ENCODE assay signal across 8 cellular contexts in the genomic region with DNA sequence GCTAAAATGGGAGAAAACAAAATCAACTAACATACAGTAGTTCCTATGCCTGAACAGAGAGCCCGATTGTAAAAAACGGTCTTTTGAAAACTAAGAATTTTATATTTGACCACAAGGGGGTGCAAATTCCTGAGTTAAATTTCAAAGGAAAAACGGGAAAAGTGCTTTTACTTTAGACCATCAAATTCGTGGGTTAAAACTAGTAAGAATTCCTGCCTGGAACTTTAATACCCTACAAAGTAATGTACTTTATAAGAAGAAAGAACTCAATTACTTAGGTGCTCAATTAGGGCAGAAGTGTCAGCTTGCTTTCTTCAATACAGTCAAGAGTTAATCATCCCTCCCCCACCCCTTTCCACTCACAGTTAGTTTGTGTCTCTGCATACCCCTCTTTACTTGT.
DNase-seq lines count a peak whose midpoint lies in the region; ATAC-seq and TF ChIP-seq lines count a peak whose summit lies in the region.

No MANE protein-coding gene starts in this region.

- no peaks in the 10 kb centered on the region for H3K27me3 ChIP-seq in cardiac muscle cell
- no peaks in the 10 kb centered on the region for H3K27me3 ChIP-seq in effector memory CD4-positive, alpha-beta T cell (replicated peaks; ENCODE audit: control insufficient read depth, insufficient read depth, low read length, poor library complexity, severe bottlenecking)

- no peaks in the 10 kb centered on the region for H3K9me3 ChIP-seq in cardiac muscle cell (ENCODE audit: low read depth)
- no peaks in the 10 kb centered on the region for H3K9me3 ChIP-seq in effector memory CD4-positive, alpha-beta T cell (ENCODE audit: control insufficient read depth, low read length)

- TF ChIP-seq CTCF in cardiac muscle cell (IDR thresholded peaks at IDR 0.05; ENCODE audit: low read depth, low read length) = peak; percentile 44

- no peak overlapping the region for H3K4me3 ChIP-seq in cardiac muscle cell
- H3K4me3 ChIP-seq in effector memory CD4-positive, alpha-beta T cell (ENCODE audit: insufficient read depth, low read depth, low read length, poor library complexity, severe bottlenecking) = no peak overlapping the region

- no peaks in the 10 kb centered on the region for H3K36me3 ChIP-seq in cardiac muscle cell
- H3K36me3 ChIP-seq in effector memory CD4-positive, alpha-beta T cell (ENCODE audit: control insufficient read depth, insufficient read depth, low read length) = no peaks in the 10 kb centered on the region

- no peak overlapping the region for H3K27ac ChIP-seq in cardiac muscle cell
- no peak overlapping the region for H3K27ac ChIP-seq in effector memory CD4-positive, alpha-beta T cell (ENCODE audit: insufficient read depth, low read length, poor library complexity, severe bottlenecking)

- peaks cover 3% of the 10 kb centered on the region for H3K4me1 ChIP-seq in cardiac muscle cell (ENCODE audit: low read depth)
- peaks cover 5% of the 10 kb centered on the region for H3K4me1 ChIP-seq in effector memory CD4-positive, alpha-beta T cell (ENCODE audit: control insufficient read depth, insufficient read depth, low read length, poor library complexity, severe bottlenecking)

- DNase-seq in cardiac muscle cell (ENCODE audit: low read depth in 1 of 2, low spot score in 1 of 2) = peak; percentile 53 to 67
- DNase-seq in cardiac septum (ENCODE audit: low spot score) = no peak
- DNase-seq in NCI-H526 (lab: John Stamatoyannopoulos, UW) = peak; percentile 17 to 71
- DNase-seq in cerebellar cortex (ENCODE audit: low spot score) = peak; percentile 71
- DNase-seq in myocyte (ENCODE audit: low read depth) = peak; percentile 66
- DNase-seq in effector memory CD4-positive, alpha-beta T cell = no peak

- ATAC-seq in HG02678 (IDR thresholded peaks at IDR 0.05; ENCODE audit: unreplicated experiment) (no peak), GM21786 (IDR thresholded peaks at IDR 0.05; ENCODE audit: unreplicated experiment) (no peak)

- intact Hi-C loops in cardiac septum (cut with DNase I) = no loop called here

Comparison
In these comparisons a context has a peak if more than half of its experiments do, and no peak if none do; other contexts are left out.
1. DNase-seq: peak in cardiac muscle cell (2 of 2), NCI-H526 (2 of 2), cerebellar cortex (single experiment) and myocyte (single experiment); none in cardiac septum (single experiment) and effector memory CD4-positive, alpha-beta T cell (0 of 3).